Comparison of ENCODE assay signal across 11 cellular contexts in genomic region chr4:111064342-111064993, GRCh38.
A peak's percentile ranks its signal among the peaks of the same experiment; 100 is the strongest.
DNase-seq lines count a peak whose midpoint lies in the region; ATAC-seq, FAIRE-seq and TF ChIP-seq lines count a peak whose summit lies in the region.
"Had no signal": no experiment of that assay in that cellular context is flagged by ENCODE, and none has a peak within 500 bp of the region (broad histone marks: within the 10 kb centered on the region; RNA-seq: fewer than 3 reads in every experiment).

No MANE protein-coding gene starts in this region.

- H3K27me3 Mint-ChIP-seq in MCF 10A (ENCODE audit: insufficient read depth, unreplicated experiment) = no peaks in the 10 kb centered on the region
- no peaks in the 10 kb centered on the region for H3K27me3 Mint-ChIP-seq in activated CD4-positive, alpha-beta T cell treated with anti-CD3 and anti-CD28 coated beads for 36 hours
- H3K27me3 Mint-ChIP-seq: activated naive CD8-positive, alpha-beta T cell had no signal

- no TSS peak for BruUV-seq in MCF 10A (replicated peaks; lab: Mats Ljungman, UMichigan)

- no peak overlapping the region for H3K14ac ChIP-seq in H1 (ENCODE audit: insufficient read length)

- H3K56ac ChIP-seq in H1 (replicated peaks; ENCODE audit: insufficient read length, low read depth, low read length) = no peak overlapping the region

- H2BK20ac ChIP-seq in H1 (ENCODE audit: low read length) = no peak overlapping the region

- H4K20me1 ChIP-seq in H1 (replicated peaks in 1 of 2; ENCODE audit: control insufficient read depth in 1 of 2, insufficient read depth in 2 of 2, low read length in 2 of 2) = no peaks in the 10 kb centered on the region

- no peak overlapping the region for H3K27ac ChIP-seq in breast epithelium
- H3K27ac ChIP-seq in H1 (ENCODE audit: low read depth, low read length) = no peak overlapping the region
- H3K27ac ChIP-seq: transverse colon had no signal

- H4K91ac ChIP-seq in H1 (replicated peaks; ENCODE audit: insufficient read length, low read length) = no peak overlapping the region

- H3K79me1 ChIP-seq in H1 (ENCODE audit: low read depth, low read length) = no peaks in the 10 kb centered on the region

- no peak overlapping the region for H3K4me3 ChIP-seq in breast epithelium
- no peak overlapping the region for H3K4me3 ChIP-seq in H1 (ENCODE audit: extremely low read depth in 1 of 4, insufficient read depth in 2 of 4, low read depth in 3 of 4, low read length in 4 of 4)
- H3K4me3 ChIP-seq: transverse colon had no signal

- H3K4me2 ChIP-seq in H1 (ENCODE audit: insufficient read depth in 1 of 2, low read depth in 2 of 2, low read length in 2 of 2) = no peak overlapping the region; a peak in 2 of 4 replicates

- no peak overlapping the region for H2BK120ac ChIP-seq in H1 (replicated peaks; ENCODE audit: low read depth, low read length)

- no peaks in the 10 kb centered on the region for H3K27me3 ChIP-seq in breast epithelium
- no peaks in the 10 kb centered on the region for H3K27me3 ChIP-seq in H1 (replicated peaks in 1 of 4; ENCODE audit: control insufficient read depth in 3 of 4, extremely low read depth in 1 of 4, insufficient read depth in 3 of 4, low read length in 3 of 4)
- H3K27me3 ChIP-seq: transverse colon had no signal

- CTCF ChIA-PET in MCF 10A (lab: Yijun Ruan, JAX) (interaction anchor here (0.5 kb wide), 1 partner anchor 597 kb away, joined by 3 read pairs; no protein-coding TSS in a partner anchor), H1 (lab: Charles Lee; ENCODE audit: partially characterized antibody) (no interaction called here)
- CTCF ChIA-PET in activated CD4-positive, alpha-beta T cell treated with anti-CD3 and anti-CD28 coated beads for 36 hours (lab: Charles Lee) = no interaction called here

- no peak overlapping the region for H3K9ac ChIP-seq in H1 (replicated peaks in 1 of 4; ENCODE audit: extremely low read depth in 1 of 4, low read depth in 3 of 4, low read length in 3 of 4)

- H2AK5ac ChIP-seq in H1 (ENCODE audit: low read depth, low read length) = no peak overlapping the region

- POLR2A ChIA-PET in MCF 10A (lab: Yijun Ruan, JAX) (no interaction called here), H1 (lab: Charles Lee; ENCODE audit: partially characterized antibody) (no interaction called here)
- POLR2A ChIA-PET in activated CD4-positive, alpha-beta T cell treated with anti-CD3 and anti-CD28 coated beads for 36 hours (lab: Charles Lee) = no interaction called here

- no peak for ATAC-seq in activated CD4-positive, alpha-beta T cell treated with anti-CD3 and anti-CD28 coated beads for 36 hours

- H3K4me1 ChIP-seq in breast epithelium (no peaks in the 10 kb centered on the region), H1 (replicated peaks in 1 of 4; ENCODE audit: control insufficient read depth in 3 of 4, insufficient read depth in 4 of 4, low read length in 3 of 4) (peaks cover 0 to 6% (median 3%) of the 10 kb centered on the region in 4 experiments; a peak in 2 of 7 replicates)
- H3K4me1 ChIP-seq: transverse colon had no signal

- H3K36me3 Mint-ChIP-seq in MCF 10A (ENCODE audit: insufficient read depth, unreplicated experiment) = no peaks in the 10 kb centered on the region
- no peaks in the 10 kb centered on the region for H3K36me3 Mint-ChIP-seq in activated CD4-positive, alpha-beta T cell treated with anti-CD3 and anti-CD28 coated beads for 36 hours (ENCODE audit: low read depth)
- H3K36me3 Mint-ChIP-seq: activated naive CD8-positive, alpha-beta T cell had no signal

- TF ChIP-seq POLR2A in breast epithelium (IDR thresholded peaks at IDR 0.05) (no peak), H1 (IDR thresholded peaks at IDR 0.05; ENCODE audit: control extremely low read depth in 1 of 2, low read depth in 2 of 2, low read length in 2 of 2) (no peak)

- no peak overlapping the region for H3K27ac Mint-ChIP-seq in MCF 10A (ENCODE audit: low read depth, unreplicated experiment)
- no peak overlapping the region for H3K27ac Mint-ChIP-seq in activated CD4-positive, alpha-beta T cell treated with anti-CD3 and anti-CD28 coated beads for 36 hours
- H3K27ac Mint-ChIP-seq: activated naive CD8-positive, alpha-beta T cell had no signal

- no peak overlapping the region for H4K8ac ChIP-seq in H1 (ENCODE audit: extremely low read depth, insufficient read depth, low read length)

- no peaks in the 10 kb centered on the region; the same call in 1 of the 2 replicates for H3K23me2 ChIP-seq in H1 (ENCODE audit: low read depth, low read length)

- FAIRE-seq in H1 (lab: Jason Lieb, UNC) = no peak
- peak; percentile 89 for FAIRE-seq in urothelium cell line (lab: Jason Lieb, UNC)

- no peak overlapping the region for H2BK12ac ChIP-seq in H1 (ENCODE audit: low read depth, low read length)

- no peak overlapping the region for H3K4me3 Mint-ChIP-seq in MCF 10A (ENCODE audit: unreplicated experiment)
- no peak overlapping the region for H3K4me3 Mint-ChIP-seq in activated CD4-positive, alpha-beta T cell treated with anti-CD3 and anti-CD28 coated beads for 36 hours
- H3K4me3 Mint-ChIP-seq: activated naive CD8-positive, alpha-beta T cell had no signal

- TF ChIP-seq EP300 in H1 (IDR thresholded peaks at IDR 0.05; ENCODE audit: borderline replicate concordance in 1 of 2, low read depth in 2 of 2, low read length in 2 of 2) = no peak

- WGBS in H1 (ENCODE audit: extremely low coverage in 1 of 2, insufficient coverage in 1 of 2, insufficient read length in 1 of 2, insufficient replicate concordance in 2 of 2, low coverage in 1 of 2, low lambda C conversion rate in 2 of 2, missing lambda C conversion rate in 1 of 2), 2 experiments = 78% methylated on average over 4 of the region's 4 CpGs; no CpG with 5 or more reads in 1 of the 2 experiments

- TF ChIP-seq CTCF in MCF 10A (IDR thresholded peaks at IDR 0.05; ENCODE audit: unreplicated experiment) (no peak), breast epithelium (IDR thresholded peaks at IDR 0.05) (no peak), H1 (IDR thresholded peaks at IDR 0.05; ENCODE audit: control extremely low read depth in 1 of 3, insufficient read depth in 1 of 3, low read depth in 1 of 3, low read length in 3 of 3) (no peak)

- H3K36me3 ChIP-seq in breast epithelium = no peaks in the 10 kb centered on the region
- no peaks in the 10 kb centered on the region for H3K36me3 ChIP-seq in H1 (ENCODE audit: control insufficient read depth in 2 of 4, insufficient read depth in 4 of 4, low read length in 3 of 4)
- H3K36me3 ChIP-seq: transverse colon had no signal

- no peaks in the 10 kb centered on the region for H3K9me3 Mint-ChIP-seq in MCF 10A (ENCODE audit: unreplicated experiment)
- no peaks in the 10 kb centered on the region for H3K9me3 Mint-ChIP-seq in activated CD4-positive, alpha-beta T cell treated with anti-CD3 and anti-CD28 coated beads for 36 hours (ENCODE audit: low read depth)

- TF ChIP-seq RAD21 in H1 (IDR thresholded peaks at IDR 0.05 in 1 of 2, conservative IDR thresholded peaks at IDR 0.05 in 1 of 2; ENCODE audit: low read depth in 2 of 2, low read length in 2 of 2) = no peak

- no peaks in the 10 kb centered on the region for H3K4me1 Mint-ChIP-seq in MCF 10A (ENCODE audit: insufficient read depth, unreplicated experiment)
- no peaks in the 10 kb centered on the region for H3K4me1 Mint-ChIP-seq in activated CD4-positive, alpha-beta T cell treated with anti-CD3 and anti-CD28 coated beads for 36 hours

- H3K23ac ChIP-seq in H1 (ENCODE audit: insufficient read length) = no peak overlapping the region

- DNase-seq in MCF 10A (ENCODE audit: unreplicated experiment) = peak; percentile 94
- no peak for DNase-seq in breast epithelium (ENCODE audit: low spot score in 2 of 2)
- DNase-seq in MV-4-11 (lab: John Stamatoyannopoulos, UW) = peak; percentile 69
- peak in 1 of 2 experiments; percentile 23 for DNase-seq in H1 (ENCODE audit: low read depth in 1 of 2, low spot score in 2 of 2)
- peak; percentile 91 for DNase-seq in urothelium cell line (ENCODE audit: low spot score)
- no peak for DNase-seq in DMS79 (lab: John Stamatoyannopoulos, UW)
- DNase-seq in ecto neural progenitor cell (ENCODE audit: low spot score) = no peak
- DNase-seq in activated CD4-positive, alpha-beta T cell treated with anti-CD3 and anti-CD28 coated beads for 36 hours = no peak
- DNase-seq: NCI-H524, transverse colon had no signal

- no peak overlapping the region for H4K5ac ChIP-seq in H1 (ENCODE audit: insufficient read length, low read depth, low read length)

- H2BK5ac ChIP-seq in H1 (ENCODE audit: low read depth, low read length) = no peak overlapping the region

- H3K18ac ChIP-seq in H1 (ENCODE audit: extremely low read depth, low read length) = no peak overlapping the region

- no peak overlapping the region for H2BK15ac ChIP-seq in H1 (ENCODE audit: low read length)

- no peaks in the 10 kb centered on the region for H3K79me2 ChIP-seq in H1 (ENCODE audit: control insufficient read depth in 1 of 2, insufficient read depth in 2 of 2, low read length in 2 of 2)

- peak overlapping the region; percentile 47; the same call in 1 of the 2 replicates for H2AFZ ChIP-seq in H1 (ENCODE audit: low read length)

- H3K9me3 ChIP-seq in breast epithelium (no peaks in the 10 kb centered on the region), H1 (ENCODE audit: insufficient read depth in 2 of 2, low read depth in 1 of 2, low read length in 1 of 2) (no peaks in the 10 kb centered on the region)
- H3K9me3 ChIP-seq: transverse colon had no signal

- intact Hi-C loops in MCF 10A (cut with micrococcal nuclease) (no loop called here), breast epithelium (cut with DNase I; ENCODE audit: low total_unique reads) (no loop called here)
- intact Hi-C loops in activated CD4-positive, alpha-beta T cell treated with anti-CD3 and anti-CD28 coated beads for 36 hours (cut with DNase I, micrococcal nuclease) = no loop called here

- H3K4ac ChIP-seq in H1 (replicated peaks; ENCODE audit: insufficient read length, low read depth, low read length) = no peak overlapping the region

TF ChIP-seq in H1, 55 proteins besides CTCF, POLR2A, EP300 and RAD21:
- peak; percentile 40; the same call in 1 of the 2 replicates for TF ChIP-seq JUND (IDR thresholded peaks at IDR 0.05; ENCODE audit: low read length)
- TF ChIP-seq TAF1 (IDR thresholded peaks at IDR 0.05; ENCODE audit: low read depth, low read length) = no peak
- TF ChIP-seq SP1 (IDR thresholded peaks at IDR 0.05; ENCODE audit: low read depth, low read length) = peak; percentile 26; the same call in 1 of the 2 replicates
- TF ChIP-seq ASH2L (IDR thresholded peaks at IDR 0.05; ENCODE audit: low read length) = peak; percentile 46

Comparison
In these comparisons a context has a peak if more than half of its experiments do, and no peak if none do; other contexts are left out.
1. DNase-seq: peak in MCF 10A (single experiment), MV-4-11 (single experiment) and urothelium cell line (single experiment); none in breast epithelium (0 of 2), DMS79 (single experiment), ecto neural progenitor cell (single experiment) and activated CD4-positive, alpha-beta T cell treated with anti-CD3 and anti-CD28 coated beads for 36 hours (single experiment).